Comparison of ENCODE assay signal across 8 cellular contexts in the genomic region with DNA sequence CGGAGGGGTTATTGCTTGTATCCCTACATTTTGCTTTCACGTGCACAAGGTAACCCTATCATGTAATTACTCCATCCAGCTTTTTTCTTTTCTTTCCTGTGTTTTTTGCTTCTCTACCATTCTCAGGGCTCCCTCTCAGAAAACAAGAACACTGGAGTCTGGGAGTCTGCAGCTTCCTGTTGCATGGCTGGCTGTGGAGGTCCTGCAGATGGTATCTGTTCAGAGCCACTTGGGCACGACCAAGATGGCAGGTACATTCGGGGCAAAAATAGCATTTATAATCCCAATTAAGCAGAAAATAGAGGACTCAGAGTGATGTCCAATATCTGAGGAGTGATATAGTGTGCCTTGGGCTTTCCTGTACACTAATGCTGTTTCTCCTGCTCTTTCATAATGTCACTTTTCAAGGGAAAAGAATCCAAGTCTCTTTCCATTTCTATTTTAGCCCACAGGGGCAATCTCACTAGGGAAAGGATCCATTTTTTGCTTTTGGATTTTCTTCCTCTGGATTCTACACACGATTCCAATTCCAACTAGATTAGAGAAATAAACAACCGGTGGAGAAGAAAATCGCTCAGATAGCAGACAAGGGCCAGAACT. TPM values are rescaled to one million over a fixed set of nuclear protein-coding genes. Genes with fewer than 3 reads are reported as not detected.
DNase-seq lines count a peak whose midpoint lies in the region; ATAC-seq and TF ChIP-seq lines count a peak whose summit lies in the region.

No MANE protein-coding gene starts in this region.

- H3K4me3 ChIP-seq in adrenal gland = peak overlapping the region in 1 of 4 donors; percentile 4
- H3K4me3 ChIP-seq in left lung = peak overlapping the region in 1 of 2 donors; percentile 30

- TF ChIP-seq CTCF in adrenal gland (IDR thresholded peaks at IDR 0.05) = no peak
- TF ChIP-seq CTCF in left lung (IDR thresholded peaks at IDR 0.05) = no peak

- H3K36me3 ChIP-seq in adrenal gland (replicated peaks in 1 of 2) (no peaks in the 10 kb centered on the region), left lung (no peaks in the 10 kb centered on the region)

- no peaks in the 10 kb centered on the region for H3K9me3 ChIP-seq in adrenal gland (replicated peaks in 1 of 3)
- no peaks in the 10 kb centered on the region for H3K9me3 ChIP-seq in left lung

- H3K4me1 ChIP-seq in adrenal gland (replicated peaks in 1 of 2) (peaks cover 31 to 71% of the 10 kb centered on the region in 2 donors), left lung (peaks cover 9 to 84% of the 10 kb centered on the region in 2 donors)

- intact Hi-C loops in adrenal gland (cut with DNase I) (no loop called here), left lung (cut with DNase I) (no loop called here)

- TF ChIP-seq POLR2A in adrenal gland (IDR thresholded peaks at IDR 0.05) = no peak

- DNase-seq in NCI-H748 (lab: John Stamatoyannopoulos, UW; ENCODE audit: unreplicated experiment) = peak; percentile 24
- no peak for DNase-seq in NCI-H748 treated with DMSO at 0.1 percent for 48 hours (lab: John Stamatoyannopoulos, UW)
- no peak for DNase-seq in adrenal gland
- DNase-seq in left lung = no peak
- peak; percentile 57 for DNase-seq in superior temporal gyrus (ENCODE audit: extremely low spot score)
- DNase-seq in HuH-7 (ENCODE audit: low spot score) = no peak
- DNase-seq in NCI-H446 treated with DMSO at 0.1 percent for 48 hours (lab: John Stamatoyannopoulos, UW) = no peak

- H3K27me3 ChIP-seq in adrenal gland (no peaks in the 10 kb centered on the region), left lung (no peaks in the 10 kb centered on the region)

- ATAC-seq in left lung = no peak
- ATAC-seq in GM21381 (IDR thresholded peaks at IDR 0.05; ENCODE audit: unreplicated experiment) = no peak

- H3K27ac ChIP-seq in adrenal gland (peak overlapping the region in 3 of 5 donors; percentile 18 to 68 (median 61)), left lung (peak overlapping the region; percentile 71 to 91)

- WGBS in adrenal gland, 4 donors = 28 to 32% (median 29%) methylated on average over 7 of the region's 7 CpGs

RNA-seq across cellular contexts. Expression of gene NUMB, which starts 3.2 kb away (rescaled TPM):
- total RNA-seq in adrenal gland (10 to 100 TPM; 36.1 to 63.3 (median 56.5) TPM), left lung (100 to 1,000 TPM in 1 of 2 donors, 10 to 100 TPM in 1; 95.1 to 121 TPM)
- 10 to 100 TPM; 26.1 to 41.8 (median 41.4) TPM for polyA plus RNA-seq in adrenal gland

RNA-seq across cellular contexts. Expression of gene RIOX1, which starts 29.2 kb away (rescaled TPM):
- 10 to 100 TPM in 6 of 8 donors, 1 to 10 TPM in 2; 9.0 to 21.2 (median 11.8) TPM for total RNA-seq in adrenal gland
- 1 to 10 TPM; 5.2 to 6.0 (median 5.9) TPM for polyA plus RNA-seq in adrenal gland
- total RNA-seq in left lung = 10 to 100 TPM; 11.9 to 14.7 TPM

Comparison
In these comparisons a context has a peak if more than half of its experiments do, and no peak if none do; other contexts are left out.
1. DNase-seq: peak in NCI-H748 (single experiment) and superior temporal gyrus (single experiment); none in NCI-H748 treated with DMSO at 0.1 percent for 48 hours (single experiment), adrenal gland (0 of 7), left lung (0 of 2), HuH-7 (single experiment) and NCI-H446 treated with DMSO at 0.1 percent for 48 hours (single experiment).